Comparison of ENCODE assay signal across 18 cellular contexts in genomic region chr19:50458396-50459066, GRCh38. TPM values are rescaled to one million over a fixed set of nuclear protein-coding genes. Genes with fewer than 3 reads are reported as not detected.
DNase-seq lines count a peak whose midpoint lies in the region; ATAC-seq, FAIRE-seq and TF ChIP-seq lines count a peak whose summit lies in the region.
"Had no signal": no experiment of that assay in that cellular context is flagged by ENCODE, and none has a peak within 500 bp of the region (broad histone marks: within the 10 kb centered on the region; RNA-seq: fewer than 3 reads in every experiment).

No MANE protein-coding gene starts in this region.

- intact Hi-C loops in A673 (cut with micrococcal nuclease; ENCODE audit: unreplicated experiment) (no loop called here), dorsolateral prefrontal cortex (cut with DNase I) (no loop called here)

- no peaks in the 10 kb centered on the region for H3K79me1 ChIP-seq in H1 (ENCODE audit: low read depth, low read length)

- H3K27me3 ChIP-seq in A673 (replicated peaks; ENCODE audit: insufficient read depth, low read depth, low read length, poor library complexity) (peaks cover 4% of the 10 kb centered on the region), H1 (replicated peaks in 1 of 4; ENCODE audit: control insufficient read depth in 3 of 4, extremely low read depth in 1 of 4, insufficient read depth in 3 of 4, low read length in 3 of 4) (no peaks in the 10 kb centered on the region; a peak in 2 of 7 replicates), iPS-15b (ENCODE audit: control insufficient read depth, insufficient read depth, low read length) (peaks cover 13% of the 10 kb centered on the region), dorsolateral prefrontal cortex (peaks cover 0 to 43% (median 12%) of the 10 kb centered on the region in 45 donors)

- H2AFZ ChIP-seq in H1 (ENCODE audit: low read length): no peak overlapping the region

- TF ChIP-seq POLR2A in H1 (IDR thresholded peaks at IDR 0.05; ENCODE audit: control extremely low read depth in 1 of 2, low read depth in 2 of 2, low read length in 2 of 2): no peak

- H2BK20ac ChIP-seq in H1 (ENCODE audit: low read length): no peak overlapping the region

- H4K5ac ChIP-seq in H1 (ENCODE audit: insufficient read length, low read depth, low read length): no peak overlapping the region

- TF ChIP-seq CTCF in A673 (conservative IDR thresholded peaks at IDR 0.05; ENCODE audit: low read depth, low read length): no peak
- no peak for TF ChIP-seq CTCF in H1 (IDR thresholded peaks at IDR 0.05; ENCODE audit: control extremely low read depth in 1 of 3, insufficient read depth in 1 of 3, low read depth in 1 of 3, low read length in 3 of 3)
- no peak for TF ChIP-seq CTCF in dorsolateral prefrontal cortex (IDR thresholded peaks at IDR 0.05 in 54 of 56, conservative IDR thresholded peaks at IDR 0.05 in 2 of 56; ENCODE audit: low read depth in 1 of 56, partially characterized antibody in 56 of 56)

- CTCF ChIA-PET in A673 (lab: Charles Lee): interaction anchor here (1.2 kb wide), 1 partner anchor 101 kb away, joined by 3 read pairs; no protein-coding TSS in a partner anchor
- CTCF ChIA-PET in H1 (lab: Charles Lee; ENCODE audit: partially characterized antibody): interaction anchor here (1.0 to 1.2 kb wide), 2 partner anchors 11 to 22 kb away, joined by 3 read pairs; no protein-coding TSS in a partner anchor

- peaks cover 7% of the 10 kb centered on the region; the same call in 1 of the 2 replicates for H3K23me2 ChIP-seq in H1 (ENCODE audit: low read depth, low read length)

- DNase-seq in A673 (ENCODE audit: low spot score) (peak; percentile 40), Daoy (ENCODE audit: low read depth) (peak; percentile 25), H1 (ENCODE audit: low read depth in 1 of 2, low spot score in 2 of 2) (no peak), NCI-H748 treated with DMSO at 0.1 percent for 48 hours (lab: John Stamatoyannopoulos, UW) (no peak), dorsolateral prefrontal cortex (no peak)
- DNase-seq in stimulated activated naive CD4-positive, alpha-beta T cell (lab: John Stamatoyannopoulos, UW): no peak
- DNase-seq: 8988T; DND-41; NCI-H1436 treated with DMSO at 0.1 percent for 48 hours; NCI-H2081 treated with DMSO at 0.1 percent for 48 hours; NCI-H226; NK-92 treated with Interleukin-12 subunit alpha and Interleukin-12 subunit beta, amount 100 ng/mL, for 24 hours had no signal

- H2BK15ac ChIP-seq in H1 (ENCODE audit: low read length): 0 out of 2 replicates have a peak overlapping the region, but pooled peaks have one; percentile 61

- TF ChIP-seq RAD21 in H1 (IDR thresholded peaks at IDR 0.05 in 1 of 2, conservative IDR thresholded peaks at IDR 0.05 in 1 of 2; ENCODE audit: low read depth in 2 of 2, low read length in 2 of 2): no peak

- no peaks in the 10 kb centered on the region for H3K9me3 ChIP-seq in A673 (ENCODE audit: low read depth, low read length, poor library complexity, severe bottlenecking)
- H3K9me3 ChIP-seq in H1 (ENCODE audit: insufficient read depth in 2 of 2, low read depth in 1 of 2, low read length in 1 of 2): no peaks in the 10 kb centered on the region
- no peaks in the 10 kb centered on the region for H3K9me3 ChIP-seq in iPS-15b (ENCODE audit: control insufficient read depth, insufficient read depth, low read length)
- H3K9me3 ChIP-seq: SJSA1 had no signal

- WGBS in H1 (ENCODE audit: extremely low coverage in 1 of 2, insufficient coverage in 1 of 2, insufficient read length in 1 of 2, insufficient replicate concordance in 2 of 2, low coverage in 1 of 2, low lambda C conversion rate in 2 of 2, missing lambda C conversion rate in 1 of 2), 2 experiments: 91% methylated on average over 36 of the region's 50 CpGs; no CpG with 5 or more reads in 1 of the 2 experiments

- H3K18ac ChIP-seq in H1 (ENCODE audit: extremely low read depth, low read length): no peak overlapping the region

- no peak overlapping the region for H3K23ac ChIP-seq in H1 (ENCODE audit: insufficient read length)

- no peak overlapping the region for H2BK5ac ChIP-seq in H1 (ENCODE audit: low read depth, low read length)

- H3K36me3 ChIP-seq in A673 (ENCODE audit: insufficient read depth, low read length, poor library complexity, severe bottlenecking) (no peaks in the 10 kb centered on the region), H1 (ENCODE audit: control insufficient read depth in 2 of 4, insufficient read depth in 4 of 4, low read length in 3 of 4) (no peaks in the 10 kb centered on the region), iPS-15b (ENCODE audit: control insufficient read depth, insufficient read depth, low read length) (peaks cover 2% of the 10 kb centered on the region)
- H3K36me3 ChIP-seq: SJSA1 had no signal

- H3K4me2 ChIP-seq in H1 (ENCODE audit: insufficient read depth in 1 of 2, low read depth in 2 of 2, low read length in 2 of 2): no peak overlapping the region

- H3K4me1 ChIP-seq in A673 (ENCODE audit: insufficient read depth, low read length, poor library complexity, severe bottlenecking) (peaks cover 5% of the 10 kb centered on the region), H1 (replicated peaks in 1 of 4; ENCODE audit: control insufficient read depth in 3 of 4, insufficient read depth in 4 of 4, low read length in 3 of 4) (peaks cover 0 to 3% (median 0%) of the 10 kb centered on the region in 4 experiments; a peak in 2 of 7 replicates), iPS-15b (ENCODE audit: control insufficient read depth, insufficient read depth, low read length) (no peaks in the 10 kb centered on the region)
- H3K4me1 ChIP-seq: SJSA1 had no signal

- H2BK12ac ChIP-seq in H1 (ENCODE audit: low read depth, low read length): no peak overlapping the region

- H3K9ac ChIP-seq in H1 (replicated peaks in 1 of 4; ENCODE audit: extremely low read depth in 1 of 4, low read depth in 3 of 4, low read length in 3 of 4): no peak overlapping the region
- no peak overlapping the region for H3K9ac ChIP-seq in iPS-15b (ENCODE audit: low read depth, low read length)

- H3K4me3 ChIP-seq in A673 (ENCODE audit: low read depth, low read length, poor library complexity, severe bottlenecking): no peak overlapping the region
- no peak overlapping the region for H3K4me3 ChIP-seq in H1 (ENCODE audit: extremely low read depth in 1 of 4, insufficient read depth in 2 of 4, low read depth in 3 of 4, low read length in 4 of 4)
- H3K4me3 ChIP-seq in iPS-15b (ENCODE audit: low read depth, low read length): peak overlapping the region; percentile 26
- H3K4me3 ChIP-seq in dorsolateral prefrontal cortex: peak overlapping the region in 1 of 59 donors; percentile 12
- H3K4me3 ChIP-seq: SJSA1 had no signal

- no peak overlapping the region for H3K14ac ChIP-seq in H1 (ENCODE audit: insufficient read length)

- H2BK120ac ChIP-seq in H1 (replicated peaks; ENCODE audit: low read depth, low read length): no peak overlapping the region

- TF ChIP-seq EP300 in H1 (IDR thresholded peaks at IDR 0.05; ENCODE audit: borderline replicate concordance in 1 of 2, low read depth in 2 of 2, low read length in 2 of 2): no peak

- BruUV-seq in A673 (replicated peaks; lab: Mats Ljungman, UMichigan): no TSS peak

- FAIRE-seq in H1 (lab: Jason Lieb, UNC): no peak
- FAIRE-seq: HTR-8/SVneo had no signal

- no peak overlapping the region for H3K56ac ChIP-seq in H1 (replicated peaks; ENCODE audit: insufficient read length, low read depth, low read length)

- H4K20me1 ChIP-seq in H1 (replicated peaks in 1 of 2; ENCODE audit: control insufficient read depth in 1 of 2, insufficient read depth in 2 of 2, low read length in 2 of 2): peaks cover 0 to 3% of the 10 kb centered on the region in 2 experiments

- no peak for ATAC-seq in HG03521 (IDR thresholded peaks at IDR 0.05; ENCODE audit: unreplicated experiment)
- ATAC-seq: CD8-positive, alpha-beta T cell had no signal

- no peak overlapping the region for H4K91ac ChIP-seq in H1 (replicated peaks; ENCODE audit: insufficient read length, low read length)

- no peak overlapping the region for H2AK5ac ChIP-seq in H1 (ENCODE audit: low read depth, low read length)

- H4K8ac ChIP-seq in H1 (ENCODE audit: extremely low read depth, insufficient read depth, low read length): peak overlapping the region; percentile 28; the same call in 1 of the 2 replicates

- no peak overlapping the region for H3K27ac ChIP-seq in A673 (ENCODE audit: low read depth, low read length, poor library complexity, severe bottlenecking)
- no peak overlapping the region for H3K27ac ChIP-seq in H1 (ENCODE audit: low read depth, low read length)
- H3K27ac ChIP-seq in dorsolateral prefrontal cortex: no peak overlapping the region
- H3K27ac ChIP-seq: SJSA1 had no signal

- H3K4ac ChIP-seq in H1 (replicated peaks; ENCODE audit: insufficient read length, low read depth, low read length): no peak overlapping the region

- POLR2A ChIA-PET in A673 (lab: Charles Lee; ENCODE audit: low non-redundant PET) (no interaction called here), H1 (lab: Charles Lee; ENCODE audit: partially characterized antibody) (interaction anchor here (0.7 to 1.3 kb wide), 4 partner anchors 40 to 311 kb away, joined by 3 to 5 read pairs (median 3); partner anchors contain the start of gene SPIB)

- H3K79me2 ChIP-seq in H1 (ENCODE audit: control insufficient read depth in 1 of 2, insufficient read depth in 2 of 2, low read length in 2 of 2): no peaks in the 10 kb centered on the region

RNA-seq across cellular contexts. Expression of gene EMC10, which starts 17.8 kb away (rescaled TPM):
- total RNA-seq in A673 (2021) (99.2 and 108 TPM in 2 replicates), dorsolateral prefrontal cortex (100 to 1,000 TPM in 14 of 120 experiments, 10 to 100 TPM in 106; 54.6 to 147 (median 79.1) TPM)
- total RNA-seq in Daoy (2014; rRNA removed; shearing (Covaris generic)): 98.2 and 135 TPM in 2 replicates
- 103 and 105 TPM in 2 replicates for total RNA-seq in H1 (2021; fragmentation: NEBNext Ultra II Directional; extraction: Animal tissue kit (Norgen Biotek cat#: 25700))
- 77.6 and 107 TPM in 2 replicates for polyA plus RNA-seq in H1 (2011; rRNA removed)
- 75.9 TPM for polyA plus RNA-seq in H1 (2011; cell fraction: cytosol; rRNA removed)
- 70.6 TPM for polyA plus RNA-seq in H1 (2011; cell fraction: nucleus; rRNA removed)
- 56.1 to 88.6 TPM (median 80.3 TPM) in 4 replicates for polyA plus RNA-seq in H1 (2012, experiment 1 of 2)
- polyA plus RNA-seq in H1 (2012, experiment 2 of 2): 93.7 TPM
- 103 TPM for polyA plus RNA-seq in H1 (2013, experiment 1 of 2)
- 124 TPM for polyA plus RNA-seq in H1 (2013, experiment 2 of 2)
- 12.5 and 15.9 TPM in 2 replicates for polyA minus RNA-seq in H1 (2011; rRNA and poly(A)+ RNA removed)
- 45.6 TPM for polyA minus RNA-seq in H1 (2011; cell fraction: cytosol; rRNA and poly(A)+ RNA removed)
- 21.1 TPM for polyA minus RNA-seq in H1 (2011; cell fraction: nucleus; rRNA and poly(A)+ RNA removed)

RNA-seq across cellular contexts. Expression of gene GARIN5A, which starts 18.1 kb away (rescaled TPM):
- total RNA-seq in A673 (2021) (0.59 and 0.84 TPM in 2 replicates), dorsolateral prefrontal cortex (10 to 100 TPM in 28 of 120 experiments, 1 to 10 TPM in 92; 3.2 to 14.9 (median 8.0) TPM)
- total RNA-seq in Daoy (2014; rRNA removed; shearing (Covaris generic)): 0.46 and 0.95 TPM in 2 replicates
- total RNA-seq in H1 (2021; fragmentation: NEBNext Ultra II Directional; extraction: Animal tissue kit (Norgen Biotek cat#: 25700)): 8.1 and 9.1 TPM in 2 replicates
- 18.5 and 31.5 TPM in 2 replicates for polyA plus RNA-seq in H1 (2011; rRNA removed)
- 17.2 TPM for polyA plus RNA-seq in H1 (2011; cell fraction: cytosol; rRNA removed)
- 18.7 TPM for polyA plus RNA-seq in H1 (2011; cell fraction: nucleus; rRNA removed)
- 6.0 to 10.7 TPM (median 8.0 TPM) in 4 replicates for polyA plus RNA-seq in H1 (2012, experiment 1 of 2)
- 10.8 TPM for polyA plus RNA-seq in H1 (2012, experiment 2 of 2)
- 10.7 TPM for polyA plus RNA-seq in H1 (2013, experiment 1 of 2)
- 10.1 TPM for polyA plus RNA-seq in H1 (2013, experiment 2 of 2)
- 1.7 and 2.5 TPM in 2 replicates for polyA minus RNA-seq in H1 (2011; rRNA and poly(A)+ RNA removed)
- polyA minus RNA-seq in H1 (2011; cell fraction: cytosol; rRNA and poly(A)+ RNA removed): 5.8 TPM
- polyA minus RNA-seq in H1 (2011; cell fraction: nucleus; rRNA and poly(A)+ RNA removed): 4.2 TPM
- total RNA-seq: SJSA1 had no signal

RNA-seq across cellular contexts. Expression of gene MYBPC2, which starts 25.8 kb away (rescaled TPM):
- total RNA-seq in A673 (2021): 0.09 TPM in 1 of 2 replicates, not detected in the other
- not detected in 2 replicates for total RNA-seq in Daoy (2014; rRNA removed; shearing (Covaris generic))
- total RNA-seq in H1 (2021; fragmentation: NEBNext Ultra II Directional; extraction: Animal tissue kit (Norgen Biotek cat#: 25700)): 3.1 and 4.1 TPM in 2 replicates
- 1.8 and 2.7 TPM in 2 replicates for polyA plus RNA-seq in H1 (2011; rRNA removed)
- polyA plus RNA-seq in H1 (2011; cell fraction: cytosol; rRNA removed): 3.3 TPM
- polyA plus RNA-seq in H1 (2011; cell fraction: nucleus; rRNA removed): 8.8 TPM
- polyA plus RNA-seq in H1 (2012, experiment 1 of 2): 1.9 to 7.3 TPM (median 5.3 TPM) in 4 replicates
- 1.5 TPM for polyA plus RNA-seq in H1 (2012, experiment 2 of 2)
- polyA plus RNA-seq in H1 (2013, experiment 1 of 2): 2.8 TPM
- polyA plus RNA-seq in H1 (2013, experiment 2 of 2): 3.1 TPM
- 2.0 and 2.5 TPM in 2 replicates for polyA minus RNA-seq in H1 (2011; rRNA and poly(A)+ RNA removed)
- polyA minus RNA-seq in H1 (2011; cell fraction: cytosol; rRNA and poly(A)+ RNA removed): 1.3 TPM
- polyA minus RNA-seq in H1 (2011; cell fraction: nucleus; rRNA and poly(A)+ RNA removed): 2.8 TPM
- 1 to 10 TPM in 27 of 120 experiments, under 1 TPM in 68, not detected in 25; 0.11 to 3.3 (median 0.65) TPM for total RNA-seq in dorsolateral prefrontal cortex
- total RNA-seq: SJSA1 had no signal
- polyA plus RNA-seq: BJ had no signal

RNA-seq across cellular contexts. Expression of gene SPIB, which starts 39.8 kb away (rescaled TPM):
- 0.20 and 0.75 TPM in 2 replicates for total RNA-seq in A673 (2021)
- not detected in 2 replicates for total RNA-seq in Daoy (2014; rRNA removed; shearing (Covaris generic))
- 9.6 and 11.1 TPM in 2 replicates for total RNA-seq in H1 (2021; fragmentation: NEBNext Ultra II Directional; extraction: Animal tissue kit (Norgen Biotek cat#: 25700))
- polyA plus RNA-seq in H1 (2011; rRNA removed): 11.8 and 17.4 TPM in 2 replicates
- 6.7 TPM for polyA plus RNA-seq in H1 (2011; cell fraction: cytosol; rRNA removed)
- polyA plus RNA-seq in H1 (2011; cell fraction: nucleus; rRNA removed): 11.2 TPM
- polyA plus RNA-seq in H1 (2012, experiment 1 of 2): 6.5 to 13.3 TPM (median 10.4 TPM) in 4 replicates
- polyA plus RNA-seq in H1 (2012, experiment 2 of 2): 7.3 TPM
- polyA plus RNA-seq in H1 (2013, experiment 1 of 2): 13.0 TPM
- 14.7 TPM for polyA plus RNA-seq in H1 (2013, experiment 2 of 2)
- polyA minus RNA-seq in H1 (2011; rRNA and poly(A)+ RNA removed): 3.5 and 5.2 TPM in 2 replicates
- polyA minus RNA-seq in H1 (2011; cell fraction: cytosol; rRNA and poly(A)+ RNA removed): 3.7 TPM
- 2.6 TPM for polyA minus RNA-seq in H1 (2011; cell fraction: nucleus; rRNA and poly(A)+ RNA removed)
- 1 to 10 TPM in 1 of 120 experiments, under 1 TPM in 28, not detected in 91; 0.07 to 1.1 (median 0.35) TPM for total RNA-seq in dorsolateral prefrontal cortex
- total RNA-seq: SJSA1 had no signal
- polyA plus RNA-seq: BJ had no signal

RNA-seq across cellular contexts. Expression of gene JOSD2, which starts 52.5 kb away (rescaled TPM):
- 26.8 and 31.9 TPM in 2 replicates for total RNA-seq in A673 (2021)
- 17.6 and 26.2 TPM in 2 replicates for total RNA-seq in Daoy (2014; rRNA removed; shearing (Covaris generic))
- total RNA-seq in H1 (2021; fragmentation: NEBNext Ultra II Directional; extraction: Animal tissue kit (Norgen Biotek cat#: 25700)): 1.9 and 3.6 TPM in 2 replicates
- polyA plus RNA-seq in H1 (2011; rRNA removed): 5.6 and 6.6 TPM in 2 replicates
- 5.1 TPM for polyA plus RNA-seq in H1 (2011; cell fraction: cytosol; rRNA removed)
- polyA plus RNA-seq in H1 (2011; cell fraction: nucleus; rRNA removed): 3.1 TPM
- 3.2 to 5.8 TPM (median 4.1 TPM) in 4 replicates for polyA plus RNA-seq in H1 (2012, experiment 1 of 2)
- polyA plus RNA-seq in H1 (2012, experiment 2 of 2): 6.1 TPM
- polyA plus RNA-seq in H1 (2013, experiment 1 of 2): 1.4 TPM
- polyA plus RNA-seq in H1 (2013, experiment 2 of 2): 2.0 TPM
- 0.22 and 0.24 TPM in 2 replicates for polyA minus RNA-seq in H1 (2011; rRNA and poly(A)+ RNA removed)
- polyA minus RNA-seq in H1 (2011; cell fraction: cytosol; rRNA and poly(A)+ RNA removed): 3.0 TPM
- 3.1 TPM for polyA minus RNA-seq in H1 (2011; cell fraction: nucleus; rRNA and poly(A)+ RNA removed)
- total RNA-seq in dorsolateral prefrontal cortex: 10 to 100 TPM; 24.9 to 75.5 (median 41.2) TPM

Comparison
In these comparisons a context has a peak if more than half of its experiments do, and no peak if none do; other contexts are left out.
1. DNase-seq: peak in A673 (single experiment) and Daoy (single experiment); none in H1 (0 of 2), NCI-H748 treated with DMSO at 0.1 percent for 48 hours (single experiment), dorsolateral prefrontal cortex (0 of 10) and stimulated activated naive CD4-positive, alpha-beta T cell (0 of 6).